Comparison of ENCODE assay signal across 8 cellular contexts in genomic region chr19:45001087-45001739, GRCh38. TPM values are rescaled to one million over a fixed set of nuclear protein-coding genes. Genes with fewer than 3 reads are reported as not detected.
DNase-seq lines count a peak whose midpoint lies in the region; ATAC-seq and TF ChIP-seq lines count a peak whose summit lies in the region.

TSS of gene RELB (plus strand) at chr19:45001464. CDS start at chr19:45001580, 116 bp downstream.

- no peak for TF ChIP-seq CTCF in PC-3 (conservative IDR thresholded peaks at IDR 0.05; ENCODE audit: low read depth, low read length)

- H3K27me3 Mint-ChIP-seq in activated T-cell treated with anti-CD3 and anti-CD28 coated beads, Interleukin-2, amount 50 U/mL, for 4 hours (ENCODE audit: low read depth), result no peaks in the 10 kb centered on the region

- H3K4me1 ChIP-seq in HUES64 (ENCODE audit: insufficient read depth, low read length), result no peaks in the 10 kb centered on the region
- no peaks in the 10 kb centered on the region; the same call in 1 of the 2 replicates for H3K4me1 ChIP-seq in PC-3 (ENCODE audit: insufficient read depth, low read length)
- peaks cover 0 to 6% of the 10 kb centered on the region in 2 donors for H3K4me1 ChIP-seq in muscle layer of duodenum (ENCODE audit: control insufficient read depth in 1 of 2, insufficient read depth in 2 of 2, low read length in 2 of 2)

- no peaks in the 10 kb centered on the region for H3K9me3 ChIP-seq in HUES64 (ENCODE audit: insufficient read depth, low read depth, low read length)
- H3K9me3 ChIP-seq in PC-3 (ENCODE audit: low read length), result no peaks in the 10 kb centered on the region
- H3K9me3 ChIP-seq in muscle layer of duodenum (ENCODE audit: control insufficient read depth in 1 of 2, low read length in 2 of 2), result no peaks in the 10 kb centered on the region

- peak within 1 kb of the TSS; percentile 90 for H3K4me2 ChIP-seq in PC-3 (ENCODE audit: low read length)

- H3K9ac ChIP-seq in HUES64 (ENCODE audit: low read depth, low read length), result peak within 1 kb of the TSS; percentile 90
- peak within 1 kb of the TSS; percentile 98 for H3K9ac ChIP-seq in PC-3 (ENCODE audit: low read length)

- intact Hi-C loops in PC-3 (cut with micrococcal nuclease), result no loop called here

- peak; percentile 53 for ATAC-seq in GM21447 (IDR thresholded peaks at IDR 0.05; ENCODE audit: unreplicated experiment)
- peak; percentile 77 for ATAC-seq in PC-3
- peak; percentile 77 to 78 for ATAC-seq in activated T-cell treated with anti-CD3 and anti-CD28 coated beads, Interleukin-2, amount 50 U/mL, for 4 hours
- ATAC-seq in esophagus mucosa, result peak; percentile 61

- H3K36me3 ChIP-seq in HUES64 (ENCODE audit: insufficient read depth, low read length) (no peaks in the 10 kb centered on the region; the same call in 1 of the 2 replicates), PC-3 (ENCODE audit: low read depth, low read length) (no peaks in the 10 kb centered on the region), muscle layer of duodenum (ENCODE audit: control insufficient read depth in 1 of 2, insufficient read depth in 2 of 2, low read length in 2 of 2) (peaks cover 0 to 3% of the 10 kb centered on the region in 2 donors)

- 3% methylated on average over 78 of the region's 79 CpGs for WGBS in HUES64

- BruUV-seq in PC-3 (replicated peaks; lab: Mats Ljungman, UMichigan), result no TSS peak

- peak; percentile 99 for DNase-seq in D341Med (ENCODE audit: low spot score)
- peak; percentile 86 for DNase-seq in PC-3
- DNase-seq in activated T-cell treated with anti-CD3 and anti-CD28 coated beads, Interleukin-2, amount 50 U/mL, for 4 hours, result peak; percentile 98
- peak; percentile 93 to 97 for DNase-seq in stimulated activated CD8-positive, alpha-beta memory T cell treated with anti-CD3 and anti-CD28 coated beads, Interleukin-7, amount 100 ng/mL, for 1 hour (ENCODE audit: low read depth in 2 of 2)

- H2AFZ ChIP-seq in PC-3 (ENCODE audit: low read length), result peak within 1 kb of the TSS; percentile 81

- H3K27me3 ChIP-seq in HUES64 (ENCODE audit: insufficient read depth, low read length) (no peaks in the 10 kb centered on the region), PC-3 (ENCODE audit: low read length) (no peaks in the 10 kb centered on the region), muscle layer of duodenum (ENCODE audit: low read depth, low read length) (no peaks in the 10 kb centered on the region)

- CTCF ChIA-PET in PC-3 (lab: Charles Lee), result interaction anchor here (0.6 to 0.7 kb wide), 2 partner anchors 59 to 353 kb away, joined by 3 to 7 read pairs; no protein-coding TSS in a partner anchor

- no peaks in the 10 kb centered on the region for H4K20me1 ChIP-seq in PC-3 (ENCODE audit: low read length)

- H3K9me2 ChIP-seq in PC-3 (replicated peaks; ENCODE audit: low read length), result no peaks in the 10 kb centered on the region

- H3K4me3 ChIP-seq in HUES64 (ENCODE audit: low read length) (peak within 1 kb of the TSS; percentile 81), PC-3 (ENCODE audit: low read length) (peak within 1 kb of the TSS; percentile 85), muscle layer of duodenum (ENCODE audit: low read depth in 1 of 2, low read length in 2 of 2) (peak within 1 kb of the TSS; percentile 61 to 67)

- peak within 1 kb of the TSS; percentile 95 for H3K4me3 Mint-ChIP-seq in activated T-cell treated with anti-CD3 and anti-CD28 coated beads, Interleukin-2, amount 50 U/mL, for 4 hours

- H3F3A ChIP-seq in PC-3 (ENCODE audit: low read length, unreplicated experiment), result no peaks in the 10 kb centered on the region

- H3K9me3 Mint-ChIP-seq in activated T-cell treated with anti-CD3 and anti-CD28 coated beads, Interleukin-2, amount 50 U/mL, for 4 hours, result no peaks in the 10 kb centered on the region

- peak within 1 kb of the TSS; percentile 96 for H3K27ac ChIP-seq in HUES64 (ENCODE audit: low read depth, low read length)
- peak within 1 kb of the TSS; percentile 93 for H3K27ac ChIP-seq in PC-3 (ENCODE audit: low read length)
- H3K27ac ChIP-seq in muscle layer of duodenum (ENCODE audit: low read length), result peak within 1 kb of the TSS; percentile 91

- peaks cover 8% of the 10 kb centered on the region for H3K36me3 Mint-ChIP-seq in activated T-cell treated with anti-CD3 and anti-CD28 coated beads, Interleukin-2, amount 50 U/mL, for 4 hours (ENCODE audit: insufficient read depth)

- POLR2A ChIA-PET in PC-3 (lab: Charles Lee; ENCODE audit: unreplicated experiment), result interaction anchor here (0.6 kb wide), 2 partner anchors 37 to 262 kb away, joined by 4 read pairs; no protein-coding TSS in a partner anchor

- peaks cover 15% of the 10 kb centered on the region for H3K4me1 Mint-ChIP-seq in activated T-cell treated with anti-CD3 and anti-CD28 coated beads, Interleukin-2, amount 50 U/mL, for 4 hours (ENCODE audit: low read depth)

- no peaks in the 10 kb centered on the region for H3K79me2 ChIP-seq in PC-3 (ENCODE audit: low read length)

RNA-seq across cellular contexts. Expression of gene RELB, which starts in this region (rescaled TPM):
- polyA plus RNA-seq in HUES64 (2013, experiment 1 of 2), result 6.9 TPM
- 7.2 TPM for polyA plus RNA-seq in HUES64 (2013, experiment 2 of 2)
- 4.8 and 15.2 TPM in 2 replicates for total RNA-seq in PC-3 (2014; rRNA removed)
- total RNA-seq in activated T-cell treated with anti-CD3 and anti-CD28 coated beads, Interleukin-2, amount 50 U/mL, for 4 hours, result 100 to 1,000 TPM; 128 to 137 (median 129) TPM
- total RNA-seq in esophagus mucosa, result 6.6 TPM

Comparison
In these comparisons a context has a peak if more than half of its experiments do, and no peak if none do; other contexts are left out.
1. Peak in every context shown above with its lines: DNase-seq, ATAC-seq, H3K4me3 ChIP-seq and H3K27ac ChIP-seq.